Comparison of ENCODE assay signal across 28 cellular contexts in genomic region chr2:121192576-121192975, GRCh38.
"Had no signal": no experiment of that assay in that cellular context is flagged by ENCODE, and none has a peak within 500 bp of the region (broad histone marks: within the 10 kb centered on the region; RNA-seq: fewer than 3 reads in every experiment).

No MANE protein-coding gene starts in this region.

- H3K36me3 Mint-ChIP-seq: mesothelial cell of epicardium; naive B cell; neural progenitor cell; stimulated activated naive B cell treated with anti-CD40 and anti-IgM and Interleukin-4, amounts not matched to agents 10 μg/mL and 1 μg/mL and 100 μg/mL, for 72 hours had no signal

- H3K4me1 Mint-ChIP-seq: mesothelial cell of epicardium; naive B cell; neural progenitor cell; stimulated activated naive B cell treated with anti-CD40 and anti-IgM and Interleukin-4, amounts not matched to agents 10 μg/mL and 1 μg/mL and 100 μg/mL, for 72 hours had no signal

- DNase-seq: heart right ventricle; kidney glomerular epithelial cell; left cardiac atrium; mesendoderm; naive B cell; occipital lobe; right lobe of liver; stimulated activated CD4-positive, alpha-beta T cell treated with anti-CD3 and anti-CD28 coated beads, Interleukin-12 subunit alpha, Interleukin-12 subunit beta, amount 100 ng/mL, for 4 hours; stimulated activated CD4-positive, alpha-beta T cell treated with anti-CD3 and anti-CD28 coated beads, Interleukin-15, amount 100 ng/mL, for 24 hours; stimulated activated CD4-positive, alpha-beta T cell treated with anti-CD3 and anti-CD28 coated beads, Interleukin-2, amount 100 ng/mL, for 24 hours; stimulated activated CD4-positive, alpha-beta T cell treated with anti-CD3 and anti-CD28 coated beads, Interleukin-4, amount 100 ng/mL, for 1 hour; stimulated activated naive B cell treated with anti-CD40 and anti-IgM and Interleukin-4, amounts not matched to agents 10 μg/mL and 1 μg/mL and 100 μg/mL, for 72 hours; stimulated activated naive CD8-positive, alpha-beta T cell treated with anti-CD3 and anti-CD28 coated beads, Interleukin-15, Interleukin-2, amounts not matched to agents 100 U/mL and 50 U/mL, for 24 hours; stomach; testis; thyroid gland; transverse colon had no signal

- H3K27me3 ChIP-seq: heart right ventricle, hepatocyte, neural progenitor cell, neutrophil, right atrium auricular region, right lobe of liver, stomach, testis, thyroid gland, transverse colon, upper lobe of left lung had no signal

- ATAC-seq: heart right ventricle; left cardiac atrium; left lobe of liver; right lobe of liver; stimulated activated naive B cell treated with anti-CD40 and anti-IgM and Interleukin-4, amounts not matched to agents 10 μg/mL and 1 μg/mL and 100 μg/mL, for 72 hours; stimulated activated naive CD8-positive, alpha-beta T cell treated with anti-CD3 and anti-CD28 coated beads, Interleukin-15, Interleukin-2, amounts not matched to agents 100 U/mL and 50 U/mL, for 24 hours had no signal

- H3K9me3 Mint-ChIP-seq: mesothelial cell of epicardium; nephron; neural progenitor cell; stimulated activated naive B cell treated with anti-CD40 and anti-IgM and Interleukin-4, amounts not matched to agents 10 μg/mL and 1 μg/mL and 100 μg/mL, for 72 hours had no signal

- H3K36me3 ChIP-seq: heart right ventricle, neural progenitor cell, neutrophil, right atrium auricular region, right lobe of liver, stomach, thyroid gland, transverse colon, upper lobe of left lung had no signal

- H3K4me3 ChIP-seq: heart right ventricle, hepatocyte, lung, neural progenitor cell, right atrium auricular region, right lobe of liver, smooth muscle cell, stomach, testis, thyroid gland, transverse colon, upper lobe of left lung had no signal

- H3K27ac Mint-ChIP-seq: mesothelial cell of epicardium; naive B cell; nephron; neural progenitor cell; progenitor cell of endocrine pancreas; stimulated activated naive B cell treated with anti-CD40 and anti-IgM and Interleukin-4, amounts not matched to agents 10 μg/mL and 1 μg/mL and 100 μg/mL, for 72 hours had no signal

- H3K4me3 Mint-ChIP-seq: mesothelial cell of epicardium; naive B cell; nephron; neural progenitor cell; stimulated activated naive B cell treated with anti-CD40 and anti-IgM and Interleukin-4, amounts not matched to agents 10 μg/mL and 1 μg/mL and 100 μg/mL, for 72 hours had no signal
